Comparison of ENCODE assay signal across 1 cellular context in genomic region chr6:35737413-35738211, GRCh38.
TF ChIP-seq lines count a peak whose summit lies in the region.

No MANE protein-coding gene starts in this region.

TF ChIP-seq in HEK293, 187 proteins besides CTCF, POLR2A, EP300 and RAD21 (continued from another document):
- TF ChIP-seq ZSCAN18 (tag by site-specific recombination; IDR thresholded peaks at IDR 0.05) (0 out of 2 replicates have a peak, but pooled peaks have one; percentile 33), GFI1B (tag by site-specific recombination; IDR thresholded peaks at IDR 0.05) (no peak), ZNF513 (tag by site-specific recombination; IDR thresholded peaks at IDR 0.05) (peak; percentile 42; the same call in 1 of the 2 replicates), ZNF596 (tag by site-specific recombination; IDR thresholded peaks at IDR 0.05) (no peak), ZEB2 (tag by site-specific recombination; IDR thresholded peaks at IDR 0.05) (0 out of 2 replicates have a peak, but pooled peaks have one; percentile 19), YY2 (tag by site-specific recombination; IDR thresholded peaks at IDR 0.05) (no peak), ZNF558 (tag by site-specific recombination; IDR thresholded peaks at IDR 0.05) (0 out of 2 replicates have a peak, but pooled peaks have one; percentile 31), ZNF629 (tag by site-specific recombination; IDR thresholded peaks at IDR 0.05) (no peak; the same call in 1 of the 2 replicates), ZFP37 (tag by site-specific recombination; IDR thresholded peaks at IDR 0.05) (no peak), ZBTB1 (tag by site-specific recombination; IDR thresholded peaks at IDR 0.05) (no peak), ZBTB17 (tag by site-specific recombination; IDR thresholded peaks at IDR 0.05) (peak; percentile 42), ZSCAN16 (tag by site-specific recombination; IDR thresholded peaks at IDR 0.05) (no peak), ATF2 (tag by site-specific recombination; IDR thresholded peaks at IDR 0.05; ENCODE audit: low read depth) (no peak), ZNF366 (tag by site-specific recombination; conservative IDR thresholded peaks at IDR 0.05) (no peak), SP7 (tag by site-specific recombination; IDR thresholded peaks at IDR 0.05) (0 out of 2 replicates have a peak, but pooled peaks have one; percentile 18), ZNF335 (tag by site-specific recombination; conservative IDR thresholded peaks at IDR 0.05) (no peak), ZNF510 (tag by site-specific recombination; IDR thresholded peaks at IDR 0.05; ENCODE audit: insufficient replicate concordance) (no peak), ZNF600 (tag by site-specific recombination; IDR thresholded peaks at IDR 0.05) (peak; percentile 67; the same call in 1 of the 2 replicates), ZBTB7A (tag by site-specific recombination; IDR thresholded peaks at IDR 0.05; ENCODE audit: low read depth) (no peak), TCF7L2 (IDR thresholded peaks at IDR 0.05; ENCODE audit: borderline replicate concordance, low read depth, low read length) (no peak), ZNF175 (tag by site-specific recombination; IDR thresholded peaks at IDR 0.05) (no peak)
